Comparison of ENCODE assay signal across 1 cellular context in the genomic region with DNA sequence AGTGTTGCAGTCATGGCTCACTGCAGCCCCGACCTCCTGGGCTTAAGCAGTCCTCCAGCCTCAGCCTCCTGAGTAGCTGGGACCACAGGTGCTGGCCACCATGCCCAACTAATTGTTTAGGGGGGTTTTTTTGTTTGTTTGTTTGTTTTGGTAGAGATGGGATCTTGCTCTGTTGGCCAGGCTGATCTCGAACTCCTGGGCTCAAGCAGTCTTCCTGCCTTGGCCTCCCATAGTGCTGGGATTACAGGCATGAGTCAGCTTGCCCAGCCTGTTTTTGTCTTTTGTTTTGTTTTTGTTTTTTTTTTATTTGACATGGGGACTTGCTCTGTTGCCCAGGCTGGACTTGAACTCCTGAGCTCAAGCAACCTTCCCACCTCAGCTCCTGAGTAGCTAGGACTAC.
TF ChIP-seq lines count a peak whose summit lies in the region.

No MANE protein-coding gene starts in this region.

TF ChIP-seq in K562, 482 proteins besides CTCF, POLR2A, EP300 and RAD21:
- TF ChIP-seq ZBTB26 (CRISPR knock-in tag; IDR thresholded peaks at IDR 0.05) (no peak), SETDB1 (IDR thresholded peaks at IDR 0.05; ENCODE audit: low read length) (no peak), ZNF12 (CRISPR knock-in tag; IDR thresholded peaks at IDR 0.05) (no peak), ZBTB1 (CRISPR knock-in tag; IDR thresholded peaks at IDR 0.05; ENCODE audit: borderline replicate concordance, low read depth) (no peak), ZNF121 (CRISPR knock-in tag; conservative IDR thresholded peaks at IDR 0.05) (peak; percentile 65), RFX5 (IDR thresholded peaks at IDR 0.05; ENCODE audit: low read depth, low read length) (no peak)
TF ChIP-seq in K562: peak in this region for 1.
